ENCODE assay signal across 1 cellular context in the genomic region with DNA sequence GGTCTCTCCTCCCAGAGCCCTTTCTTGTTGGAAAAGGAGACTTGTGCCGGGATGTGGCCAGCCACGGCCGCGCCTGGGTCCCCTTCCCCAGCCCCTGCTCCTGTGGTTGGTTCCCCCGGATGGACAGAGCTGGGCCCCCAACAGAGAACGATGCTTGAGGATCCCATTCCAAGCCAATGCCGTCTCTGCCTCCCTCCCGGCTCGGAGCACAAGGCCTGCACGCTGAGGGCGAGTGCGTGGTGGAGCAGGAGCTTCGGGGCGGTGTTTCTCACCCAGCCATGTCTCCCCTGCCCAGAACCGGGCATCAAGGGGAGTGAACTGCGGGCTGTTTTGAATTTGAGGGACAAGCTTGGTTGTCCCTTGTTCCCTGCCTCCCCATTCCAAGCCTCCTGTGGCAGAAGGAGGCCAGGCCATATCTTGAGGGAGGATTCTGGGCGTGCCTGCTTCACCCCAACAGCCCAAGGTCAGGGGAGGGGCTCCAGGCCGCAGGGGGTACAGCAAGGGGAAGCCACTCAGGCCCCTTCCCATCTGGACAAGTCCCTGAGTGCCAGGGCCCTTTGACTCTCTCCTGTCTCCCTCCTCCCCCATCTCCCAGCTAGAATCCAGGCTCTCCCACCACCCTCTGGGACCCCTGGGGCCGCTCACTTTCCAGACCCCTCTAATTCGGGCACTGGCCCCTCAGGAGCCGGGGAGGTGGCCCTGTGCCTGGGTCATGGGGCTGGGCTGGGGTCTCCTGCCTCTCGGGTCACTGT.
TF ChIP-seq lines count a peak whose summit lies in the region.

No MANE protein-coding gene starts in this region.

TF ChIP-seq in H1, 55 proteins besides CTCF, POLR2A, EP300 and RAD21 (continued from another document):
- no peak for TF ChIP-seq CHD2 (IDR thresholded peaks at IDR 0.05; ENCODE audit: low read length)
- TF ChIP-seq TCF12 (IDR thresholded peaks at IDR 0.05; ENCODE audit: low read depth, low read length), result no peak
- TF ChIP-seq, protein P1, sequence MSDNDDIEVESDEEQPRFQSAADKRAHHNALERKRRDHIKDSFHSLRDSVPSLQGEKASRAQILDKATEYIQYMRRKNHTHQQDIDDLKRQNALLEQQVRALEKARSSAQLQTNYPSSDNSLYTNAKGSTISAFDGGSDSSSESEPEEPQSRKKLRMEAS (IDR thresholded peaks at IDR 0.05), result peak; percentile 50; the same call in 1 of the 2 replicates
- TF ChIP-seq, protein P2, sequence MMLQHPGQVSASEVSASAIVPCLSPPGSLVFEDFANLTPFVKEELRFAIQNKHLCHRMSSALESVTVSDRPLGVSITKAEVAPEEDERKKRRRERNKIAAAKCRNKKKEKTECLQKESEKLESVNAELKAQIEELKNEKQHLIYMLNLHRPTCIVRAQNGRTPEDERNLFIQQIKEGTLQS (IDR thresholded peaks at IDR 0.05; ENCODE audit: insufficient read depth, low read depth, low read length), result no peak
- TF ChIP-seq EGR1 (IDR thresholded peaks at IDR 0.05; ENCODE audit: borderline replicate concordance, low read depth, low read length), result no peak
- TF ChIP-seq SAP30 (IDR thresholded peaks at IDR 0.05; ENCODE audit: insufficient read depth, insufficient replicate concordance, low read length), result no peak
TF ChIP-seq in H1: peak in this region for 1.
